2 cellular contexts compared by ENCODE assay signal in genomic region chr11:64348611-64349387, GRCh38.
TF ChIP-seq lines count a peak whose summit lies in the region.

No MANE protein-coding gene starts in this region.

TF ChIP-seq in SK-N-SH, 30 proteins besides CTCF, POLR2A, EP300 and RAD21:
- TF ChIP-seq POLR2AphosphoS5 (IDR thresholded peaks at IDR 0.05; ENCODE audit: low read depth, low read length), result no peak
- TF ChIP-seq PBX3 (IDR thresholded peaks at IDR 0.05), result no peak
- TF ChIP-seq EZH2phosphoT487 (IDR thresholded peaks at IDR 0.05; ENCODE audit: borderline replicate concordance, low read depth), result no peak
- no peak for TF ChIP-seq ELF1 (IDR thresholded peaks at IDR 0.05)
- no peak for TF ChIP-seq USF1 (IDR thresholded peaks at IDR 0.05; ENCODE audit: borderline replicate concordance, low read depth)
- TF ChIP-seq REST (IDR thresholded peaks at IDR 0.05; ENCODE audit: low read depth, low read length), result no peak
- TF ChIP-seq SMC3 (IDR thresholded peaks at IDR 0.05; ENCODE audit: low read depth, low read length), result no peak
- TF ChIP-seq ZBTB33 (IDR thresholded peaks at IDR 0.05; ENCODE audit: borderline replicate concordance, low read depth), result no peak
- TF ChIP-seq MAX (IDR thresholded peaks at IDR 0.05; ENCODE audit: low read depth), result no peak
- TF ChIP-seq RXRA (IDR thresholded peaks at IDR 0.05; ENCODE audit: borderline replicate concordance, low read depth), result no peak
- TF ChIP-seq MEF2A (IDR thresholded peaks at IDR 0.05; ENCODE audit: borderline replicate concordance, low read depth), result no peak

TF ChIP-seq in SK-N-SH treated with all-trans-retinoic acid at 6 μM for 48 hours, 23 proteins besides CTCF, POLR2A, EP300 and RAD21:
- no peak for TF ChIP-seq ZNF565 (CRISPR knock-in tag; conservative IDR thresholded peaks at IDR 0.05; ENCODE audit: low read depth)
- TF ChIP-seq POU6F1 (CRISPR knock-in tag; IDR thresholded peaks at IDR 0.05; ENCODE audit: borderline replicate concordance, low read depth), result no peak
- TF ChIP-seq PPARA (CRISPR knock-in tag; IDR thresholded peaks at IDR 0.05; ENCODE audit: borderline replicate concordance), result no peak
- no peak for TF ChIP-seq SNAI2 (CRISPR knock-in tag; IDR thresholded peaks at IDR 0.05)
- TF ChIP-seq OSR1 (CRISPR knock-in tag; IDR thresholded peaks at IDR 0.05), result no peak
- no peak for TF ChIP-seq CSRNP3 (CRISPR knock-in tag; IDR thresholded peaks at IDR 0.05)
- no peak for TF ChIP-seq ZFP3 (CRISPR knock-in tag; IDR thresholded peaks at IDR 0.05)
- no peak for TF ChIP-seq CSDC2 (CRISPR knock-in tag; IDR thresholded peaks at IDR 0.05)
- no peak for TF ChIP-seq PATZ1 (CRISPR knock-in tag; IDR thresholded peaks at IDR 0.05; ENCODE audit: borderline replicate concordance)
- no peak for TF ChIP-seq GLIS3 (CRISPR knock-in tag; IDR thresholded peaks at IDR 0.05)
- no peak for TF ChIP-seq ESRRG (CRISPR knock-in tag; IDR thresholded peaks at IDR 0.05)
- TF ChIP-seq TCF4 (CRISPR knock-in tag; IDR thresholded peaks at IDR 0.05; ENCODE audit: borderline replicate concordance), result no peak
- no peak for TF ChIP-seq ARNTL (CRISPR knock-in tag; IDR thresholded peaks at IDR 0.05; ENCODE audit: borderline replicate concordance, low read depth)
- TF ChIP-seq ZNF70 (CRISPR knock-in tag; IDR thresholded peaks at IDR 0.05), result no peak
- TF ChIP-seq ZNF8 (CRISPR knock-in tag; IDR thresholded peaks at IDR 0.05), result no peak
- no peak for TF ChIP-seq ZFP30 (CRISPR knock-in tag; IDR thresholded peaks at IDR 0.05)
TF ChIP-seq in SK-N-SH treated with all-trans-retinoic acid at 6 μM for 48 hours: peak in this region for 0.
